In the genomic region with DNA sequence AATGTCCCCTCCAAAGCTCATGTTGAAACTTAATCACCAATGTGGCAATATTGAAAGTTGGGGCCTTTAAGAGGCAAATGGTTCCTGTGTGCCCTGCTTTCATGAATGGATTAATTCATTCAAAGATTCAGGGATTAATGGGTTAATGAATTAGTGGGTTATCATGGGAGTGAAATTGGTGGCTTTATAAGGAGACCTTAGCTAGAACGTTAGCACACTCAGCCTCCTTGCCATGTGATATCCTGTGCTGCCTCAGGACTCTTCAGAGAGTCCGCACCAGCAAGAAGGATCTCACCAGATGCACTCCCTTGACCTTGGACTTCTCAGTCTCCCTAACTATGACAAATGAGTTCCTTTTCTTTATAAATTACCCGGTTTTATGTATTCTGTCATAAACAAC, we compare ENCODE assay signal across 33 cellular contexts.
"Had no signal": no experiment of that assay in that cellular context is flagged by ENCODE, and none has a peak within 500 bp of the region (broad histone marks: within the 10 kb centered on the region; RNA-seq: fewer than 3 reads in every experiment).

No MANE protein-coding gene starts in this region.

- H3K27me3 ChIP-seq: adrenal gland, body of pancreas, esophagus muscularis mucosa, gastroesophageal sphincter, heart right ventricle, hepatocyte had no signal

- H2AFZ ChIP-seq: hepatocyte had no signal

- H3K4me1 ChIP-seq: foreskin keratinocyte had no signal

- H3K4me3 ChIP-seq: adrenal gland, body of pancreas, esophagus muscularis mucosa, gastroesophageal sphincter, heart right ventricle, hepatocyte had no signal

- FAIRE-seq: colon, TTC549 had no signal

- H3K36me3 ChIP-seq: adrenal gland, esophagus muscularis mucosa, gastroesophageal sphincter, heart right ventricle had no signal

- H3K9me3 ChIP-seq: adrenal gland, body of pancreas, esophagus muscularis mucosa, gastroesophageal sphincter, heart right ventricle had no signal

- H3K4me2 ChIP-seq: hepatocyte had no signal

- DNase-seq: activated CD4-positive, alpha-beta memory T cell treated with anti-CD3 and anti-CD28 coated beads, Interleukin-2, amount 10 ng/mL, durations not matched to agents 7 days and 5 days; activated CD4-positive, alpha-beta T cell treated with anti-CD3 and anti-CD28 coated beads for 1 hour; activated CD4-positive, alpha-beta T cell treated with anti-CD3 and anti-CD28 coated beads for 4 hours; activated CD4-positive, alpha-beta T cell treated with anti-CD3 and anti-CD28 coated beads, Interleukin-2, amount 10 ng/mL, durations not matched to agents 7 days and 5 days; activated CD4-positive, alpha-beta T cell treated with anti-CD3 and anti-CD28 coated beads, Interleukin-2, amount 50 U/mL, for 4 hours; activated CD8-positive, alpha-beta memory T cell treated with anti-CD3 and anti-CD28 coated beads, Interleukin-2, amount 50 U/mL, for 48 hours; activated gamma-delta T cell; activated naive CD4-positive, alpha-beta T cell; activated naive CD4-positive, alpha-beta T cell treated with anti-CD3 and anti-CD28 coated beads, Interleukin-2, amount 10 ng/mL, durations not matched to agents 7 days and 5 days; activated T-cell treated with anti-CD3 and anti-CD28 coated beads for 4 hours; activated T-cell treated with anti-CD3 and anti-CD28 coated beads, Interleukin-2, amount 50 U/mL, for 24 hours; activated T-cell treated with anti-CD3 and anti-CD28 coated beads, Interleukin-2, amount 50 U/mL, for 72 hours; adrenal gland; amygdala; aorta; body of pancreas; caudate nucleus; cortex of kidney; dermis blood vessel endothelial cell; effector CD4-positive, alpha-beta T cell; effector memory CD8-positive, alpha-beta T cell; erythroblast; foreskin keratinocyte; heart right ventricle; T-helper 2 cell had no signal

- H3K27ac ChIP-seq: adrenal gland, body of pancreas, esophagus muscularis mucosa, foreskin keratinocyte, gastroesophageal sphincter, heart right ventricle, hepatocyte, VCaP had no signal

- ATAC-seq: activated naive CD4-positive, alpha-beta T cell treated with anti-CD3 and anti-CD28 coated beads, Interleukin-2, amount 50 U/mL, for 72 hours; activated T-cell treated with anti-CD3 and anti-CD28 coated beads, Interleukin-2, amount 50 U/mL, for 72 hours; body of pancreas; effector memory CD8-positive, alpha-beta T cell; foreskin keratinocyte; gastroesophageal sphincter; heart right ventricle; WTC11 had no signal
